Comparison of ENCODE assay signal across 21 cellular contexts in the genomic region with DNA sequence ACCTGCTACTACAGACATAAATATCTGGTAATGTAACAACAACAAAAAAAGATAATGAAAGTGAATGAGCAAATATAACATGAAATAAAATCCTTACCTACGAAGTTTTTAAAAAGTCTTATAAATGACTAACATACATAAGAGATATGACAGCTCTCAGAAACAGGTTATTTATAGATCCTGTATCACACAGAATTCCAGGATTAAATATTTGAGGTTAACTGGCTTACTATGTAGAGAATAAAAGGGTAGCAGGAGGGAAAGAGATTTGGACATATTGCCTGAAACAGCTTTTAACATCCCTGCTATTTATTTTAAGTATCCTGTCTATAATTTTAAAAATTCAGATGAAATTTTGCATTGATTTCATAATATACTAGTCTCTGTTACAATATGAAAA.
"Had no signal": no experiment of that assay in that cellular context is flagged by ENCODE, and none has a peak within 500 bp of the region (broad histone marks: within the 10 kb centered on the region; RNA-seq: fewer than 3 reads in every experiment).

No MANE protein-coding gene starts in this region.

- ATAC-seq: activated CD4-positive, alpha-beta T cell treated with anti-CD3 and anti-CD28 coated beads for 36 hours; activated T-helper 17 cell treated with anti-CD3 and anti-CD28 coated beads, Interleukin-2, amount 50 U/mL, for 72 hours; K562; PC-3; T-helper 17 cell had no signal

- H3K4me3 ChIP-seq: K562 had no signal

- FAIRE-seq: K562 had no signal

- H3K27ac ChIP-seq: WERI-Rb-1 had no signal

- DNase-seq: activated CD4-positive, alpha-beta memory T cell treated with anti-CD3 and anti-CD28 coated beads, Interleukin-2, amount 10 ng/mL, durations not matched to agents 7 days and 5 days; activated CD4-positive, alpha-beta T cell treated with anti-CD3 and anti-CD28 coated beads for 36 hours; activated CD4-positive, alpha-beta T cell treated with anti-CD3 and anti-CD28 coated beads, Interleukin-2, amount 50 U/mL, for 1 hour; activated gamma-delta T cell; activated naive CD4-positive, alpha-beta T cell treated with anti-CD3 and anti-CD28 coated beads for 36 hours; activated T-cell treated with anti-CD3 and anti-CD28 coated beads for 4 hours; activated T-cell treated with anti-CD3 and anti-CD28 coated beads, Interleukin-2, amount 50 U/mL, for 48 hours; Karpas-422; NCI-H1105 treated with DMSO at 0.1 percent for 48 hours; NCI-H1436 treated with DMSO at 0.1 percent for 48 hours; NCI-H187; NCI-H2081; NCI-H446; NCI-H524; PC-3; SIG-M5; T-helper 17 cell; T-helper 9 cell; WERI-Rb-1 had no signal
